Comparison of ENCODE assay signal across 8 cellular contexts in genomic region chr22:45435544-45436139, GRCh38. TPM values are rescaled to one million over a fixed set of nuclear protein-coding genes. Genes with fewer than 3 reads are reported as not detected.
A peak's percentile ranks its signal among the peaks of the same experiment; 100 is the strongest.
DNase-seq lines count a peak whose midpoint lies in the region; ATAC-seq and TF ChIP-seq lines count a peak whose summit lies in the region.

No MANE protein-coding gene starts in this region.

- H3K9me3 Mint-ChIP-seq in activated B cell treated with CpG ODN at 0.5 μM for 24 hours = no peaks in the 10 kb centered on the region

- H3K27ac ChIP-seq in caudate nucleus (ENCODE audit: low read depth, low read length) = no peak overlapping the region

- H3K27ac Mint-ChIP-seq in activated B cell treated with CpG ODN at 0.5 μM for 24 hours = no peak overlapping the region

- intact Hi-C loops in activated B cell treated with CpG ODN at 0.5 μM for 24 hours (cut with micrococcal nuclease) = loop anchor here (1.0 to 10.0 kb wide), 3 partner anchors 166 to 333 kb away; partner anchors contain the start of gene NUP50

- H3K4me1 Mint-ChIP-seq in activated B cell treated with CpG ODN at 0.5 μM for 24 hours = peaks cover 15% of the 10 kb centered on the region

- DNase-seq in 8988T = peak; percentile 78
- DNase-seq in GM13976 (ENCODE audit: low spot score) = peak; percentile 88
- DNase-seq in NCI-H2196 treated with DMSO at 0.1 percent for 48 hours (lab: John Stamatoyannopoulos, UW; ENCODE audit: unreplicated experiment) = peak; percentile 75
- peak; percentile 71 for DNase-seq in activated B cell treated with CpG ODN at 0.5 μM for 24 hours
- peak in 58 of 61 donors; percentile 10 to 81 (median 54) for DNase-seq in caudate nucleus (lab: John Stamatoyannopoulos, UW)
- DNase-seq in islet precursor cell = peak; percentile 94
- DNase-seq in smooth muscle cell of the brain vasculature (ENCODE audit: low read depth, low spot score) = peak; percentile 83

- ATAC-seq in activated B cell treated with CpG ODN at 0.5 μM for 24 hours (ENCODE audit: low read depth) (peak; percentile 98), GM21381 (IDR thresholded peaks at IDR 0.05; ENCODE audit: unreplicated experiment) (no peak)

- POLR2A ChIA-PET in activated B cell treated with CpG ODN at 0.5 μM for 24 hours (lab: Charles Lee) = no interaction called here

- H3K36me3 Mint-ChIP-seq in activated B cell treated with CpG ODN at 0.5 μM for 24 hours (ENCODE audit: low read depth) = no peaks in the 10 kb centered on the region

- peaks cover 2% of the 10 kb centered on the region for H3K27me3 Mint-ChIP-seq in activated B cell treated with CpG ODN at 0.5 μM for 24 hours

- CTCF ChIA-PET in activated B cell treated with CpG ODN at 0.5 μM for 24 hours (lab: Charles Lee) = no interaction called here

- H3K4me3 Mint-ChIP-seq in activated B cell treated with CpG ODN at 0.5 μM for 24 hours = no peak overlapping the region

- TF ChIP-seq CTCF in GM13976 (IDR thresholded peaks at IDR 0.05; ENCODE audit: borderline replicate concordance, control extremely low read depth, extremely low read depth, insufficient read depth, missing control alignments) (peak; percentile 97), activated B cell treated with CpG ODN at 0.5 μM for 24 hours (IDR thresholded peaks at IDR 0.05) (peak; percentile 55)

- in situ Hi-C loops in GM13976 (cut with MboI; ENCODE audit: low sequenced_read_pairs, unreplicated experiment) = no loop called here

RNA-seq across cellular contexts. Expression of gene RIBC2, which starts 22.1 kb away (rescaled TPM):
- total RNA-seq in activated B cell treated with CpG ODN at 0.5 μM for 24 hours = 0.31 and 0.32 TPM in 2 replicates

RNA-seq across cellular contexts. Expression of gene SMC1B, which starts 22.2 kb away (rescaled TPM):
- 0.13 TPM in 1 of 2 replicates, not detected in the other for total RNA-seq in activated B cell treated with CpG ODN at 0.5 μM for 24 hours
